In the genomic region with DNA sequence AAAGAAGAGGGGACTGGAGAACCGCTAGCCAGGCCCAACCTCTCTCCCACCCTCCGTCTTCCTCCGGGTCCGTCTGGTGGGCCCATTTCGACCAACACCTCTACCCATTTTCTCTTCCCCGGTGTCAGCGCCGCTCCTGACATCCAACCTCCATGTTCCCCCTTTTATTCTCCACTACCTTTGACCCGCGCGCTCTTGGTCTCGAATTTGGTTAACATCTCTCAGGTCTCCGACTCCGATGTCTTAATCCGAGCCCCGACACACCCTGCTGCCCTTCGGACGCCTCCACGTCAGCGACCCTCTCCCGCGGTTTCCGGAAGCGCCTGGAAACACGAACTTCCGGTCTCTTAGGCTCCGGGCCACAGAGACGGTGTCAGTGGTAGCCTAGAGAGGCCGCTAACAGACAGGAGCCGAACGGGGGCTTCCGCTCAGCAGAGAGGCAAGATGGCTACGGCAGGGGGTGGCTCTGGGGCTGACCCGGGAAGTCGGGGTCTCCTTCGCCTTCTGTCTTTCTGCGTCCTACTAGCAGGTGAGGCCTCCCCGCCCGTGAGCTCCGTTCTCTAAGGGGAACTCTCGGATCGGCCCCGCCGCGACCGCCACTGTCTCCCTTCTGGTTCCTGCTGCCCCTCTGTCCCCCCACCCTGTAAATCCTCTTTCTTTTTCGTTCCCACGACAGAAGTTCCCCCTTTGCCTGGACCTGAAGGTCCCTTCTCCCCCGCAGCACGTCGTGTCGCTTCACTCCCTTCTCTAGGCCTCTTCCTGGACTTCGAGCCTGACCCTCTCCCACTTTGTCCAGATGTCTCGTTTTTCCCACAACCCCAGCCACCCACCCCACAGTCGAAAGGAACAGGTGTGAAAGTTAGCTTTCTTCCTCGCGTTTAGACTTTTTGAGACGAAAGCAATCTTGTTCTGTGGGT, we compare ENCODE assay signal across 8 cellular contexts. TPM values are rescaled to one million over a fixed set of nuclear protein-coding genes. Genes with fewer than 3 reads are reported as not detected.
A peak's percentile ranks its signal among the peaks of the same experiment; 100 is the strongest.
DNase-seq lines count a peak whose midpoint lies in the region; ATAC-seq and TF ChIP-seq lines count a peak whose summit lies in the region.

A gene (minus strand): TSS at position 298 of the 917 bp plus-strand sequence. CDS start 80 bp downstream, at position 218.
A gene (plus strand): TSS at position 431 of the 917 bp plus-strand sequence. CDS start 14 bp downstream, at position 445.

- no peaks in the 10 kb centered on the region for H3K27me3 Mint-ChIP-seq in activated CD4-positive, alpha-beta T cell treated with anti-CD3 and anti-CD28 coated beads for 36 hours

- peak; percentile 24 for TF ChIP-seq CTCF in choroid plexus epithelial cell (conservative IDR thresholded peaks at IDR 0.05; ENCODE audit: low read depth, low read length)

- peaks cover 44% of the 10 kb centered on the region for H3K36me3 Mint-ChIP-seq in activated CD4-positive, alpha-beta T cell treated with anti-CD3 and anti-CD28 coated beads for 36 hours (ENCODE audit: low read depth)

- peak; percentile 96 for DNase-seq in AG20443 (ENCODE audit: low spot score)
- DNase-seq in NCI-H524 (lab: John Stamatoyannopoulos, UW), result peak; percentile 89 to 92
- DNase-seq in activated CD4-positive, alpha-beta T cell treated with anti-CD3 and anti-CD28 coated beads for 36 hours, result peak; percentile 94
- DNase-seq in choroid plexus epithelial cell (ENCODE audit: low read depth), result peak; percentile 98
- DNase-seq in kidney glomerular epithelial cell (lab: John Stamatoyannopoulos, UW), result peak; percentile 79
- peak; percentile 64 to 78 for DNase-seq in stimulated activated CD4-positive, alpha-beta T cell treated with anti-CD3 and anti-CD28 coated beads, Interleukin-1b, Interleukin-23, amount 100 ng/mL, for 1 hour (ENCODE audit: low read depth in 2 of 2)

- H3K4me1 Mint-ChIP-seq in activated CD4-positive, alpha-beta T cell treated with anti-CD3 and anti-CD28 coated beads for 36 hours, result peaks cover 31% of the 10 kb centered on the region

- no peaks in the 10 kb centered on the region for H3K9me3 Mint-ChIP-seq in activated CD4-positive, alpha-beta T cell treated with anti-CD3 and anti-CD28 coated beads for 36 hours (ENCODE audit: low read depth)

- peak within 1 kb of the TSS; percentile 100 for H3K4me3 Mint-ChIP-seq in activated CD4-positive, alpha-beta T cell treated with anti-CD3 and anti-CD28 coated beads for 36 hours

- peak; percentile 96 for ATAC-seq in HG03439 (IDR thresholded peaks at IDR 0.05; ENCODE audit: unreplicated experiment)
- ATAC-seq in activated CD4-positive, alpha-beta T cell treated with anti-CD3 and anti-CD28 coated beads for 36 hours, result peak; percentile 99

- CTCF ChIA-PET in activated CD4-positive, alpha-beta T cell treated with anti-CD3 and anti-CD28 coated beads for 36 hours (lab: Charles Lee), result interaction anchor here (0.6 to 0.9 kb wide), 3 partner anchors 239 to 658 kb away, joined by 3 read pairs; no protein-coding TSS in a partner anchor

- H3K4me3 ChIP-seq in choroid plexus epithelial cell (ENCODE audit: low read depth, low read length), result peak within 1 kb of the TSS; percentile 97

- peak within 1 kb of the TSS; percentile 100 for H3K27ac Mint-ChIP-seq in activated CD4-positive, alpha-beta T cell treated with anti-CD3 and anti-CD28 coated beads for 36 hours

- TF ChIP-seq POLR2A in GM19099 (IDR thresholded peaks at IDR 0.05; ENCODE audit: extremely low read depth, insufficient read length, low read depth), result peak; percentile 92

- POLR2A ChIA-PET in activated CD4-positive, alpha-beta T cell treated with anti-CD3 and anti-CD28 coated beads for 36 hours (lab: Charles Lee), result no interaction called here

- intact Hi-C loops in activated CD4-positive, alpha-beta T cell treated with anti-CD3 and anti-CD28 coated beads for 36 hours (cut with DNase I, micrococcal nuclease), result loop anchor here (1.0 to 5.0 kb wide), 7 partner anchors 58 to 1404 kb away; a partner anchor contains a TSS

RNA-seq across cellular contexts. Expression of the first gene that starts in this region (rescaled TPM):
- total RNA-seq in activated CD4-positive, alpha-beta T cell treated with anti-CD3 and anti-CD28 coated beads for 36 hours, result 100 to 1,000 TPM; 125 to 148 TPM

RNA-seq across cellular contexts. Expression of the second gene that starts in this region (rescaled TPM):
- total RNA-seq in activated CD4-positive, alpha-beta T cell treated with anti-CD3 and anti-CD28 coated beads for 36 hours, result 10 to 100 TPM; 47.0 to 51.5 TPM

Comparison
In these comparisons a context has a peak if more than half of its experiments do, and no peak if none do; other contexts are left out.
1. Peak in every context shown above with its lines: DNase-seq, ATAC-seq and H3K4me3 ChIP-seq.